Comparison of ENCODE assay signal across 1 cellular context in the genomic region with DNA sequence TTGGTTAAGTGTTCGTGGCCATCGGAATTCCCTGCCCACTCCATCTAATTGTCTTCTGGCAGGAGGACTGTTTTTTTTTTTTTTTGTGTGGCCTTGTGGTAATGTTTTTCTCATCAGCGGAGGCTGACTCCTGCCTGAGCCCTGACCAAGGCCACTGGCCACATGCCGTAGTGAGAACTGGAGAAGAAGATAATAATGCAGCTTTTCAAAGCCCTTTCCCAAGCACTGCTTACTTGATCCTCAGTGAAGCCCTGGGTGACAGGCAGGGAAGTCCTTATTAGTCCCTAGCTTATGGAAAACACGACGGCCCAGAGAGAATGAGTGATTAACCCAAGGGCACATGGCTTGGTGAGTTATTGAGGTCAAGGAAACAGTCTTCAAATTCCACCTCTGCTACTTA.
TF ChIP-seq lines count a peak whose summit lies in the region.

No MANE protein-coding gene starts in this region.

TF ChIP-seq in IMR-90, 13 proteins besides CTCF, POLR2A, EP300 and RAD21:
- no peak for TF ChIP-seq MAZ (IDR thresholded peaks at IDR 0.05; ENCODE audit: borderline replicate concordance, low read depth, low read length)
- TF ChIP-seq FOS (IDR thresholded peaks at IDR 0.05; ENCODE audit: low read depth, low read length): no peak
- no peak for TF ChIP-seq MAFK (IDR thresholded peaks at IDR 0.05; ENCODE audit: low read depth, low read length)
- no peak for TF ChIP-seq SMC3 (IDR thresholded peaks at IDR 0.05; ENCODE audit: low read depth, low read length)
- TF ChIP-seq CEBPB (IDR thresholded peaks at IDR 0.05; ENCODE audit: low read depth, low read length): no peak
- TF ChIP-seq MXI1 (IDR thresholded peaks at IDR 0.05; ENCODE audit: borderline replicate concordance, low read depth, low read length): no peak
- TF ChIP-seq USF2 (IDR thresholded peaks at IDR 0.05; ENCODE audit: low read depth, low read length): no peak
- no peak for TF ChIP-seq CHD1 (IDR thresholded peaks at IDR 0.05; ENCODE audit: low read depth, low read length)
- no peak for TF ChIP-seq RCOR1 (IDR thresholded peaks at IDR 0.05; ENCODE audit: insufficient replicate concordance, low read length)
- no peak for TF ChIP-seq NFE2L2 (IDR thresholded peaks at IDR 0.05; ENCODE audit: low read depth, low read length)
- TF ChIP-seq RFX5 (IDR thresholded peaks at IDR 0.05; ENCODE audit: low read depth, low read length): no peak
- no peak for TF ChIP-seq BHLHE40 (IDR thresholded peaks at IDR 0.05; ENCODE audit: low read depth, low read length)
- TF ChIP-seq, protein P1, sequence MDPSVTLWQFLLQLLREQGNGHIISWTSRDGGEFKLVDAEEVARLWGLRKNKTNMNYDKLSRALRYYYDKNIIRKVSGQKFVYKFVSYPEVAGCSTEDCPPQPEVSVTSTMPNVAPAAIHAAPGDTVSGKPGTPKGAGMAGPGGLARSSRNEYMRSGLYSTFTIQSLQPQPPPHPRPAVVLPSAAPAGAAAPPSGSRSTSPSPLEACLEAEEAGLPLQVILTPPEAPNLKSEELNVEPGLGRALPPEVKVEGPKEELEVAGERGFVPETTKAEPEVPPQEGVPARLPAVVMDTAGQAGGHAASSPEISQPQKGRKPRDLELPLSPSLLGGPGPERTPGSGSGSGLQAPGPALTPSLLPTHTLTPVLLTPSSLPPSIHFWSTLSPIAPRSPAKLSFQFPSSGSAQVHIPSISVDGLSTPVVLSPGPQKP (IDR thresholded peaks at IDR 0.05; ENCODE audit: borderline replicate concordance, low read depth, low read length): no peak
